Comparison of ENCODE assay signal across 8 cellular contexts in genomic region chr6:146857180-146857959, GRCh38.
DNase-seq lines count a peak whose midpoint lies in the region; ATAC-seq, FAIRE-seq and TF ChIP-seq lines count a peak whose summit lies in the region.

No MANE protein-coding gene starts in this region.

- H4K20me1 ChIP-seq in neural cell (ENCODE audit: insufficient read depth), result no peaks in the 10 kb centered on the region

- no peaks in the 10 kb centered on the region for H3F3A ChIP-seq in neural cell (ENCODE audit: insufficient read depth, low read length, poor library complexity, severe bottlenecking)

- peak overlapping the region; percentile 27 for H2AFZ ChIP-seq in neural cell (ENCODE audit: low read depth, low read length)

- peak overlapping the region; percentile 28 to 45 for H3K4me3 ChIP-seq in foreskin fibroblast (ENCODE audit: low read depth in 1 of 2, low read length in 2 of 2)
- H3K4me3 ChIP-seq in neural cell (ENCODE audit: low read length), result peak overlapping the region; percentile 60

- DNase-seq in ELF-1 (ENCODE audit: low read depth, low spot score), result peak; percentile 92
- peak; percentile 44 for DNase-seq in H54 (ENCODE audit: insufficient read length, low spot score)
- peak; percentile 80 for DNase-seq in LHCN-M2 (ENCODE audit: low read depth)
- peak; percentile 77 for DNase-seq in RKO (ENCODE audit: low spot score)
- peak; percentile 58 for DNase-seq in activated T-helper 9 cell treated with anti-CD3 and anti-CD28 coated beads, Interleukin-2, amount 50 U/mL, for 16 hours (ENCODE audit: low read depth)
- DNase-seq in foreskin fibroblast, result peak; percentile 93 to 98
- peak; percentile 72 to 77 for DNase-seq in stimulated activated naive CD8-positive, alpha-beta T cell treated with anti-CD3 and anti-CD28 coated beads, Interleukin-15, amount 100 ng/mL, for 72 hours

- H3K27me3 ChIP-seq in neural cell (ENCODE audit: insufficient read depth, low read depth, low read length), result no peaks in the 10 kb centered on the region

- peaks cover 31% of the 10 kb centered on the region for H3K4me1 Mint-ChIP-seq in stimulated activated naive CD8-positive, alpha-beta T cell treated with anti-CD3 and anti-CD28 coated beads, Interleukin-15, amount 100 ng/mL, for 72 hours

- H3K4me3 Mint-ChIP-seq in stimulated activated naive CD8-positive, alpha-beta T cell treated with anti-CD3 and anti-CD28 coated beads, Interleukin-15, amount 100 ng/mL, for 72 hours, result peak overlapping the region; percentile 43 to 57

- no peaks in the 10 kb centered on the region for H3K36me3 ChIP-seq in neural cell (ENCODE audit: insufficient read depth, low read length)

- H3K9me3 Mint-ChIP-seq in stimulated activated naive CD8-positive, alpha-beta T cell treated with anti-CD3 and anti-CD28 coated beads, Interleukin-15, amount 100 ng/mL, for 72 hours, result peaks cover 7 to 10% of the 10 kb centered on the region in 2 donors

- H3K79me2 ChIP-seq in neural cell (replicated peaks; ENCODE audit: insufficient read depth, low read length), result no peaks in the 10 kb centered on the region

- H3K27ac ChIP-seq in neural cell (ENCODE audit: low read length), result peak overlapping the region; percentile 21

- no peak; the same call in 1 of the 2 replicates for TF ChIP-seq POLR2A in H54 (IDR thresholded peaks at IDR 0.05; ENCODE audit: low read depth, low read length)

- peak; percentile 99 for TF ChIP-seq RAD21 in neural cell (conservative IDR thresholded peaks at IDR 0.05)

- no peak overlapping the region for H3K27ac Mint-ChIP-seq in stimulated activated naive CD8-positive, alpha-beta T cell treated with anti-CD3 and anti-CD28 coated beads, Interleukin-15, amount 100 ng/mL, for 72 hours

- TF ChIP-seq EP300 in neural cell (conservative IDR thresholded peaks at IDR 0.05; ENCODE audit: poor library complexity, severe bottlenecking), result peak; percentile 17

- peak overlapping the region; percentile 41 for H3K9ac ChIP-seq in neural cell (ENCODE audit: low read length)

- peak overlapping the region; percentile 36 for H3K4me2 ChIP-seq in neural cell (ENCODE audit: low read length)

- ATAC-seq in stimulated activated naive CD8-positive, alpha-beta T cell treated with anti-CD3 and anti-CD28 coated beads, Interleukin-15, amount 100 ng/mL, for 72 hours, result peak; percentile 81

- no peak for FAIRE-seq in H54 (lab: Jason Lieb, UNC)

- TF ChIP-seq CTCF in foreskin fibroblast (IDR thresholded peaks at IDR 0.05; ENCODE audit: low read depth, low read length), result peak; percentile 91
- peak; percentile 99 for TF ChIP-seq CTCF in neural cell (IDR thresholded peaks at IDR 0.05; ENCODE audit: poor library complexity, severe bottlenecking)

- no peaks in the 10 kb centered on the region for H3K9me2 ChIP-seq in neural cell (ENCODE audit: insufficient read depth, low read length)

- no peaks in the 10 kb centered on the region for H3K27me3 Mint-ChIP-seq in stimulated activated naive CD8-positive, alpha-beta T cell treated with anti-CD3 and anti-CD28 coated beads, Interleukin-15, amount 100 ng/mL, for 72 hours

- no peaks in the 10 kb centered on the region for H3K9me3 ChIP-seq in neural cell (ENCODE audit: low read length)

TF ChIP-seq in neural cell, 6 proteins besides CTCF, POLR2A, EP300 and RAD21:
- TF ChIP-seq SMC3 (conservative IDR thresholded peaks at IDR 0.05; ENCODE audit: poor library complexity) (peak; percentile 99), POLR2AphosphoS5 (IDR thresholded peaks at IDR 0.05) (no peak), REST (IDR thresholded peaks at IDR 0.05; ENCODE audit: borderline replicate concordance) (peak; percentile 26)

Comparison
In these comparisons a context has a peak if more than half of its experiments do, and no peak if none do; other contexts are left out.
1. Peak in every context shown above with its lines: DNase-seq, ATAC-seq, H3K4me3 ChIP-seq and H3K27ac ChIP-seq.
2. DNase-seq: peak in every context shown above with its lines; median percentile 96 in foreskin fibroblast; 92 in ELF-1; 80 in LHCN-M2; 77 in RKO; 74 in stimulated activated naive CD8-positive, alpha-beta T cell treated with anti-CD3 and anti-CD28 coated beads, Interleukin-15, amount 100 ng/mL, for 72 hours; 58 in activated T-helper 9 cell treated with anti-CD3 and anti-CD28 coated beads, Interleukin-2, amount 50 U/mL, for 16 hours; 44 in H54.